18 cellular contexts compared by ENCODE assay signal in genomic region chr5:40078907-40079575, GRCh38.
"Had no signal": no experiment of that assay in that cellular context is flagged by ENCODE, and none has a peak within 500 bp of the region (broad histone marks: within the 10 kb centered on the region; RNA-seq: fewer than 3 reads in every experiment).

No MANE protein-coding gene starts in this region.

- H3K27me3 ChIP-seq: ascending aorta, breast epithelium, suprapubic skin had no signal

- H3K27ac ChIP-seq: ascending aorta, breast epithelium, parathyroid adenoma, suprapubic skin had no signal

- H3K79me2 ChIP-seq: parathyroid adenoma had no signal

- H3K36me3 ChIP-seq: ascending aorta, breast epithelium, suprapubic skin had no signal

- DNase-seq: activated CD4-positive, alpha-beta T cell treated with anti-CD3 and anti-CD28 coated beads, Interleukin-2, amount 10 ng/mL, durations not matched to agents 7 days and 5 days; activated CD8-positive, alpha-beta memory T cell treated with anti-CD3 and anti-CD28 coated beads, Interleukin-2, amount 50 U/mL, for 48 hours; activated effector memory CD4-positive, alpha-beta T cell treated with Interleukin-2 at 50 U/mL for 16 hours; activated T-cell treated with anti-CD3 and anti-CD28 coated beads, Interleukin-2, amount 50 U/mL, for 48 hours; cerebellar nuclear complex; effector CD4-positive, alpha-beta T cell; immature natural killer cell; natural killer cell; stimulated activated CD4-positive, alpha-beta T cell treated with anti-CD3 and anti-CD28 coated beads, Interleukin-4, amount 100 ng/mL, for 1 hour; stimulated activated naive CD8-positive, alpha-beta T cell treated with anti-CD3 and anti-CD28 coated beads, Interleukin-15, amount 100 ng/mL, for 72 hours had no signal

- ATAC-seq: activated CD4-positive, CD25-positive, alpha-beta regulatory T cell treated with anti-CD3 and anti-CD28 coated beads, Interleukin-2, amount 50 U/mL, for 24 hours; esophagus mucosa; natural killer cell; sciatic nerve; stimulated activated naive CD8-positive, alpha-beta T cell treated with anti-CD3 and anti-CD28 coated beads, Interleukin-15, amount 100 ng/mL, for 72 hours had no signal

- H3K9me3 ChIP-seq: ascending aorta, breast epithelium, suprapubic skin had no signal

- H2AFZ ChIP-seq: parathyroid adenoma had no signal

- H3K4me3 ChIP-seq: ascending aorta, breast epithelium, smooth muscle cell, suprapubic skin had no signal

- H3K4me1 ChIP-seq: ascending aorta, breast epithelium, parathyroid adenoma, suprapubic skin had no signal

- H3K4me2 ChIP-seq: smooth muscle cell had no signal
